8 cellular contexts compared by ENCODE assay signal in genomic region chr3:141370065-141370533, GRCh38. TPM values are rescaled to one million over a fixed set of nuclear protein-coding genes. Genes with fewer than 3 reads are reported as not detected.
A peak's percentile ranks its signal among the peaks of the same experiment; 100 is the strongest.
DNase-seq lines count a peak whose midpoint lies in the region; ATAC-seq and TF ChIP-seq lines count a peak whose summit lies in the region.

No MANE protein-coding gene starts in this region.

- no peaks in the 10 kb centered on the region for H3K9me3 Mint-ChIP-seq in IgD-negative memory B cell
- peaks cover 1% of the 10 kb centered on the region for H3K9me3 Mint-ChIP-seq in activated naive CD8-positive, alpha-beta T cell treated with anti-CD3 and anti-CD28 coated beads for 36 hours

- peaks cover 0 to 27% (median 0%) of the 10 kb centered on the region in 9 donors for H3K36me3 ChIP-seq in heart right ventricle

- peaks cover 7 to 61% (median 45%) of the 10 kb centered on the region in 9 donors for H3K4me1 ChIP-seq in heart right ventricle

- peak overlapping the region in 6 of 10 donors; percentile 40 to 52 (median 47) for H3K4me3 ChIP-seq in heart right ventricle

- TF ChIP-seq CTCF in heart right ventricle (IDR thresholded peaks at IDR 0.05): peak in 7 of 9 donors; percentile 23 to 61 (median 42)

- peak overlapping the region; percentile 25 to 91 (median 69) for H3K27ac Mint-ChIP-seq in IgD-negative memory B cell
- H3K27ac Mint-ChIP-seq in activated naive CD8-positive, alpha-beta T cell treated with anti-CD3 and anti-CD28 coated beads for 36 hours: no peak overlapping the region

- peaks cover 24 to 27% (median 27%) of the 10 kb centered on the region in 3 donors for H3K4me1 Mint-ChIP-seq in IgD-negative memory B cell
- H3K4me1 Mint-ChIP-seq in activated naive CD8-positive, alpha-beta T cell treated with anti-CD3 and anti-CD28 coated beads for 36 hours: peaks cover 21% of the 10 kb centered on the region

- peak overlapping the region; percentile 1 to 61 (median 40) for H3K4me3 Mint-ChIP-seq in IgD-negative memory B cell
- no peak overlapping the region for H3K4me3 Mint-ChIP-seq in activated naive CD8-positive, alpha-beta T cell treated with anti-CD3 and anti-CD28 coated beads for 36 hours

- no peaks in the 10 kb centered on the region for H3K9me3 ChIP-seq in heart right ventricle

- ATAC-seq in GM21619 (IDR thresholded peaks at IDR 0.05; ENCODE audit: unreplicated experiment): peak; percentile 82
- peak; percentile 62 to 83 (median 70) for ATAC-seq in heart right ventricle

- peaks cover 1% of the 10 kb centered on the region for H3K36me3 Mint-ChIP-seq in IgD-negative memory B cell
- H3K36me3 Mint-ChIP-seq in activated naive CD8-positive, alpha-beta T cell treated with anti-CD3 and anti-CD28 coated beads for 36 hours: no peaks in the 10 kb centered on the region

- H3K27me3 ChIP-seq in heart right ventricle: no peaks in the 10 kb centered on the region

- H3K27ac ChIP-seq in heart right ventricle: peak overlapping the region; percentile 86 to 96 (median 91)

- intact Hi-C loops in heart right ventricle (cut with DNase I): no loop called here

- no peaks in the 10 kb centered on the region for H3K27me3 Mint-ChIP-seq in IgD-negative memory B cell
- H3K27me3 Mint-ChIP-seq in activated naive CD8-positive, alpha-beta T cell treated with anti-CD3 and anti-CD28 coated beads for 36 hours: no peaks in the 10 kb centered on the region

- WGBS in heart right ventricle, 2 donors: 12 to 20% methylated on average over 2 of the region's 2 CpGs

- DNase-seq in GM03348 (ENCODE audit: low spot score) (peak; percentile 61), SIG-M5 treated with dmso at 0.1 percent for 504 hours (lab: John Stamatoyannopoulos, UW; ENCODE audit: unreplicated experiment) (peak; percentile 91), heart right ventricle (peak in 1 of 2 donors; percentile 81), renal cortical epithelial cell (ENCODE audit: low read depth) (peak; percentile 82), NCI-H2107 (lab: John Stamatoyannopoulos, UW) (no peak)
- DNase-seq in activated naive CD8-positive, alpha-beta T cell treated with anti-CD3 and anti-CD28 coated beads for 36 hours: peak; percentile 52

RNA-seq across cellular contexts. Expression of gene ZBTB38, which starts 1.8 kb away (rescaled TPM):
- polyA plus RNA-seq in IgD-negative memory B cell (113 TPM), heart right ventricle (10 to 100 TPM; 14.7 to 21.3 TPM)
- 10 to 100 TPM; 14.7 to 16.7 TPM for total RNA-seq in activated naive CD8-positive, alpha-beta T cell treated with anti-CD3 and anti-CD28 coated beads for 36 hours
- total RNA-seq in heart right ventricle (100 to 1,000 TPM in 8 of 10 donors, 10 to 100 TPM in 2; 86.8 to 156 (median 139) TPM), renal cortical epithelial cell (213 and 340 TPM in 2 replicates)

Comparison
In these comparisons a context has a peak if more than half of its experiments do, and no peak if none do; other contexts are left out.
1. RNA of gene ZBTB38, which starts 1.8 kb away (total RNA-seq): 213 to 340 TPM in renal cortical epithelial cell and 86.8 to 156 TPM in heart right ventricle; 14.7 to 16.7 TPM in activated naive CD8-positive, alpha-beta T cell treated with anti-CD3 and anti-CD28 coated beads for 36 hours; every median in the first group is over 4 times any median in the second.